ENCODE assay signal across 2 cellular contexts in genomic region chr4:16693641-16694040, GRCh38.
TF ChIP-seq lines count a peak whose summit lies in the region.

No MANE protein-coding gene starts in this region.

TF ChIP-seq in GM23338, 12 proteins besides CTCF, POLR2A, EP300 and RAD21 (continued from another document):
- TF ChIP-seq REST (IDR thresholded peaks at IDR 0.05; ENCODE audit: unreplicated experiment): no peak
- TF ChIP-seq, protein P1, sequence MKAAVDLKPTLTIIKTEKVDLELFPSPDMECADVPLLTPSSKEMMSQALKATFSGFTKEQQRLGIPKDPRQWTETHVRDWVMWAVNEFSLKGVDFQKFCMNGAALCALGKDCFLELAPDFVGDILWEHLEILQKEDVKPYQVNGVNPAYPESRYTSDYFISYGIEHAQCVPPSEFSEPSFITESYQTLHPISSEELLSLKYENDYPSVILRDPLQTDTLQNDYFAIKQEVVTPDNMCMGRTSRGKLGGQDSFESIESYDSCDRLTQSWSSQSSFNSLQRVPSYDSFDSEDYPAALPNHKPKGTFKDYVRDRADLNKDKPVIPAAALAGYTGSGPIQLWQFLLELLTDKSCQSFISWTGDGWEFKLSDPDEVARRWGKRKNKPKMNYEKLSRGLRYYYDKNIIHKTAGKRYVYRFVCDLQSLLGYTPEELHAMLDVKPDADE (IDR thresholded peaks at IDR 0.05): no peak
- no peak for TF ChIP-seq EZH2phosphoT487 (IDR thresholded peaks at IDR 0.05; ENCODE audit: unreplicated experiment)
- TF ChIP-seq POLR2AphosphoS5 (IDR thresholded peaks at IDR 0.05; ENCODE audit: low read depth): no peak
- no peak for TF ChIP-seq ZNF331 (CRISPR knock-in tag; IDR thresholded peaks at IDR 0.05; ENCODE audit: low read depth)
- TF ChIP-seq CREB1 (CRISPR knock-in tag; IDR thresholded peaks at IDR 0.05; ENCODE audit: low read depth): no peak
- TF ChIP-seq ZNF114 (CRISPR knock-in tag; IDR thresholded peaks at IDR 0.05): no peak
- TF ChIP-seq, protein P2, sequence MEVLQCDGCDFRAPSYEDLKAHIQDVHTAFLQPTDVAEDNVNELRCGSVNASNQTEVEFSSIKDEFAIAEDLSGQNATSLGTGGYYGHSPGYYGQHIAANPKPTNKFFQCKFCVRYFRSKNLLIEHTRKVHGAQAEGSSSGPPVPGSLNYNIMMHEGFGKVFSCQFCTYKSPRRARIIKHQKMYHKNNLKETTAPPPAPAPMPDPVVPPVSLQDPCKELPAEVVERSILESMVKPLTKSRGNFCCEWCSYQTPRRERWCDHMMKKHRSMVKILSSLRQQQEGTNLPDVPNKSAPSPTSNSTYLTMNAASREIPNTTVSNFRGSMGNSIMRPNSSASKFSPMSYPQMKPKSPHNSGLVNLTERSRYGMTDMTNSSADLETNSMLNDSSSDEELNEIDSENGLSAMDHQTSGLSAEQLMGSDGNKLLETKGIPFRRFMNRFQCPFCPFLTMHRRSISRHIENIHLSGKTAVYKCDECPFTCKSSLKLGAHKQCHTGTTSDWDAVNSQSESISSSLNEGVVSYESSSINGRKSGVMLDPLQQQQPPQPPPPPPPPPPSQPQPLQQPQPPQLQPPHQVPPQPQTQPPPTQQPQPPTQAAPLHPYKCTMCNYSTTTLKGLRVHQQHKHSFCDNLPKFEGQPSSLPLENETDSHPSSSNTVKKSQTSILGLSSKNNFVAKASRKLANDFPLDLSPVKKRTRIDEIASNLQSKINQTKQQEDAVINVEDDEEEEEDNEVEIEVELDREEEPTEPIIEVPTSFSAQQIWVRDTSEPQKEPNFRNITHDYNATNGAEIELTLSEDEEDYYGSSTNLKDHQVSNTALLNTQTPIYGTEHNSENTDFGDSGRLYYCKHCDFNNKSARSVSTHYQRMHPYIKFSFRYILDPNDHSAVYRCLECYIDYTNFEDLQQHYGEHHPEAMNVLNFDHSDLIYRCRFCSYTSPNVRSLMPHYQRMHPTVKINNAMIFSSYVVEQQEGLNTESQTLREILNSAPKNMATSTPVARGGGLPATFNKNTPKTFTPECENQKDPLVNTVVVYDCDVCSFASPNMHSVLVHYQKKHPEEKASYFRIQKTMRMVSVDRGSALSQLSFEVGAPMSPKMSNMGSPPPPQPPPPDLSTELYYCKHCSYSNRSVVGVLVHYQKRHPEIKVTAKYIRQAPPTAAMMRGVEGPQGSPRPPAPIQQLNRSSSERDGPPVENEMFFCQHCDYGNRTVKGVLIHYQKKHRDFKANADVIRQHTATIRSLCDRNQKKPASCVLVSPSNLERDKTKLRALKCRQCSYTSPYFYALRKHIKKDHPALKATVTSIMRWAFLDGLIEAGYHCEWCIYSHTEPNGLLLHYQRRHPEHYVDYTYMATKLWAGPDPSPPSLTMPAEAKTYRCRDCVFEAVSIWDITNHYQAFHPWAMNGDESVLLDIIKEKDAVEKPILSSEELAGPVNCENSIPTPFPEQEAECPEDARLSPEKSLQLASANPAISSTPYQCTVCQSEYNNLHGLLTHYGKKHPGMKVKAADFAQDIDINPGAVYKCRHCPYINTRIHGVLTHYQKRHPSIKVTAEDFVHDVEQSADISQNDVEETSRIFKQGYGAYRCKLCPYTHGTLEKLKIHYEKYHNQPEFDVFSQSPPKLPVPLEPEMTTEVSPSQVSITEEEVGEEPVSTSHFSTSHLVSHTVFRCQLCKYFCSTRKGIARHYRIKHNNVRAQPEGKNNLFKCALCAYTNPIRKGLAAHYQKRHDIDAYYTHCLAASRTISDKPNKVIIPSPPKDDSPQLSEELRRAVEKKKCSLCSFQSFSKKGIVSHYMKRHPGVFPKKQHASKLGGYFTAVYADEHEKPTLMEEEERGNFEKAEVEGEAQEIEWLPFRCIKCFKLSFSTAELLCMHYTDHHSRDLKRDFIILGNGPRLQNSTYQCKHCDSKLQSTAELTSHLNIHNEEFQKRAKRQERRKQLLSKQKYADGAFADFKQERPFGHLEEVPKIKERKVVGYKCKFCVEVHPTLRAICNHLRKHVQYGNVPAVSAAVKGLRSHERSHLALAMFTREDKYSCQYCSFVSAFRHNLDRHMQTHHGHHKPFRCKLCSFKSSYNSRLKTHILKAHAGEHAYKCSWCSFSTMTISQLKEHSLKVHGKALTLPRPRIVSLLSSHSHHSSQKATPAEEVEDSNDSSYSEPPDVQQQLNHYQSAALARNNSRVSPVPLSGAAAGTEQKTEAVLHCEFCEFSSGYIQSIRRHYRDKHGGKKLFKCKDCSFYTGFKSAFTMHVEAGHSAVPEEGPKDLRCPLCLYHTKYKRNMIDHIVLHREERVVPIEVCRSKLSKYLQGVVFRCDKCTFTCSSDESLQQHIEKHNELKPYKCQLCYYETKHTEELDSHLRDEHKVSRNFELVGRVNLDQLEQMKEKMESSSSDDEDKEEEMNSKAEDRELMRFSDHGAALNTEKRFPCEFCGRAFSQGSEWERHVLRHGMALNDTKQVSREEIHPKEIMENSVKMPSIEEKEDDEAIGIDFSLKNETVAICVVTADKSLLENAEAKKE (CRISPR knock-in tag; IDR thresholded peaks at IDR 0.05): no peak
- TF ChIP-seq NANOG (IDR thresholded peaks at IDR 0.05; ENCODE audit: borderline replicate concordance): no peak
- no peak for TF ChIP-seq STAT1 (IDR thresholded peaks at IDR 0.05; ENCODE audit: unreplicated experiment)
- no peak for TF ChIP-seq JUNB (IDR thresholded peaks at IDR 0.05; ENCODE audit: unreplicated experiment)

TF ChIP-seq in WTC11, 78 proteins besides CTCF, POLR2A, EP300 and RAD21:
- TF ChIP-seq MXD4 (CRISPR knock-in tag; IDR thresholded peaks at IDR 0.05; ENCODE audit: borderline replicate concordance): no peak
- no peak for TF ChIP-seq EMX1 (CRISPR knock-in tag; IDR thresholded peaks at IDR 0.05)
- no peak for TF ChIP-seq PRDM15 (CRISPR knock-in tag; IDR thresholded peaks at IDR 0.05)
- no peak for TF ChIP-seq NFE2L1 (CRISPR knock-in tag; IDR thresholded peaks at IDR 0.05)
- peak; percentile 88; the same call in 1 of the 2 replicates for TF ChIP-seq TEAD1 (CRISPR knock-in tag; IDR thresholded peaks at IDR 0.05)
- no peak for TF ChIP-seq ZBTB21 (CRISPR knock-in tag; IDR thresholded peaks at IDR 0.05; ENCODE audit: borderline replicate concordance)
- TF ChIP-seq PREB (CRISPR knock-in tag; IDR thresholded peaks at IDR 0.05; ENCODE audit: borderline replicate concordance): no peak
- peak; percentile 84; the same call in 1 of the 2 replicates for TF ChIP-seq TEAD4 (CRISPR knock-in tag; IDR thresholded peaks at IDR 0.05)
